ENCODE assay signal across 14 cellular contexts in genomic region chr13:21683034-21683733, GRCh38. TPM values are rescaled to one million over a fixed set of nuclear protein-coding genes. Genes with fewer than 3 reads are reported as not detected.
DNase-seq lines count a peak whose midpoint lies in the region; ATAC-seq and TF ChIP-seq lines count a peak whose summit lies in the region.
"Had no signal": no experiment of that assay in that cellular context is flagged by ENCODE, and none has a peak within 500 bp of the region (broad histone marks: within the 10 kb centered on the region; RNA-seq: fewer than 3 reads in every experiment).

No MANE protein-coding gene starts in this region.

- H3K9me3 ChIP-seq in upper lobe of right lung (no peaks in the 10 kb centered on the region), colonic mucosa (no peaks in the 10 kb centered on the region)

- H3K27me3 Mint-ChIP-seq in GM23338 (ENCODE audit: insufficient read depth, low read depth, poor library complexity) = peaks cover 3% of the 10 kb centered on the region
- peaks cover 6% of the 10 kb centered on the region for H3K27me3 Mint-ChIP-seq in activated T-helper 17 cell treated with anti-CD3 and anti-CD28 coated beads, Interleukin-2, amount 50 U/mL, for 72 hours
- H3K27me3 Mint-ChIP-seq in effector memory CD8-positive, alpha-beta T cell = peaks cover 0 to 11% of the 10 kb centered on the region in 2 donors

- H3K4me3 Mint-ChIP-seq in GM23338 = no peak overlapping the region
- H3K4me3 Mint-ChIP-seq in activated T-helper 17 cell treated with anti-CD3 and anti-CD28 coated beads, Interleukin-2, amount 50 U/mL, for 72 hours = no peak overlapping the region
- H3K4me3 Mint-ChIP-seq in effector memory CD8-positive, alpha-beta T cell = no peak overlapping the region
- H3K4me3 Mint-ChIP-seq: activated CD4-positive, alpha-beta memory T cell treated with anti-CD3 and anti-CD28 coated beads, Interleukin-2, amount 10 ng/mL, durations not matched to agents 7 days and 5 days had no signal

- no peaks in the 10 kb centered on the region for H3K9me3 Mint-ChIP-seq in GM23338
- no peaks in the 10 kb centered on the region for H3K9me3 Mint-ChIP-seq in activated T-helper 17 cell treated with anti-CD3 and anti-CD28 coated beads, Interleukin-2, amount 50 U/mL, for 72 hours
- H3K9me3 Mint-ChIP-seq in effector memory CD8-positive, alpha-beta T cell = no peaks in the 10 kb centered on the region
- H3K9me3 Mint-ChIP-seq: activated CD4-positive, alpha-beta memory T cell treated with anti-CD3 and anti-CD28 coated beads, Interleukin-2, amount 10 ng/mL, durations not matched to agents 7 days and 5 days; activated naive CD4-positive, alpha-beta T cell treated with anti-CD3 and anti-CD28 coated beads, Interleukin-2, amount 50 U/mL, for 72 hours had no signal

- H3K36me3 Mint-ChIP-seq in GM23338 (ENCODE audit: low read depth) = no peaks in the 10 kb centered on the region
- no peaks in the 10 kb centered on the region for H3K36me3 Mint-ChIP-seq in activated T-helper 17 cell treated with anti-CD3 and anti-CD28 coated beads, Interleukin-2, amount 50 U/mL, for 72 hours (ENCODE audit: low read depth)
- H3K36me3 Mint-ChIP-seq in effector memory CD8-positive, alpha-beta T cell (ENCODE audit: insufficient read depth) = no peaks in the 10 kb centered on the region
- H3K36me3 Mint-ChIP-seq: activated naive CD4-positive, alpha-beta T cell treated with anti-CD3 and anti-CD28 coated beads, Interleukin-2, amount 50 U/mL, for 72 hours had no signal

- no peak overlapping the region for H3K4me2 ChIP-seq in GM23338

- H3K9ac ChIP-seq in colonic mucosa (ENCODE audit: low read depth in 2 of 2, low read length in 2 of 2) = no peak overlapping the region

- H3K4me1 Mint-ChIP-seq in GM23338 = 0 out of 3 replicates have a peak, but pooled peaks cover 3% of the 10 kb centered on the region
- no peaks in the 10 kb centered on the region for H3K4me1 Mint-ChIP-seq in activated T-helper 17 cell treated with anti-CD3 and anti-CD28 coated beads, Interleukin-2, amount 50 U/mL, for 72 hours
- no peaks in the 10 kb centered on the region for H3K4me1 Mint-ChIP-seq in effector memory CD8-positive, alpha-beta T cell (ENCODE audit: low read depth in 2 of 2)

- H3K36me3 ChIP-seq in GM23338 (ENCODE audit: insufficient read depth) = no peaks in the 10 kb centered on the region
- no peaks in the 10 kb centered on the region for H3K36me3 ChIP-seq in upper lobe of right lung
- no peaks in the 10 kb centered on the region for H3K36me3 ChIP-seq in colonic mucosa

- no peak overlapping the region for H3K27ac ChIP-seq in GM23338 (ENCODE audit: low read depth)
- no peak overlapping the region for H3K27ac ChIP-seq in upper lobe of right lung
- H3K27ac ChIP-seq in colonic mucosa = no peak overlapping the region
- H3K27ac ChIP-seq: C4-2B had no signal

- DNase-seq in ACHN (peak; percentile 88), GM23338 (ENCODE audit: low spot score) (no peak), iris pigment epithelial cell (ENCODE audit: low read depth) (peak; percentile 51), COLO829 (ENCODE audit: low spot score) (no peak), upper lobe of right lung (no peak), colonic mucosa (no peak)
- no peak for DNase-seq in effector memory CD8-positive, alpha-beta T cell
- DNase-seq: activated CD4-positive, alpha-beta memory T cell treated with anti-CD3 and anti-CD28 coated beads, Interleukin-2, amount 10 ng/mL, durations not matched to agents 7 days and 5 days; GOT3; NCI-H524 treated with DMSO at 0.1 percent for 48 hours; stimulated activated naive CD4-positive, alpha-beta T cell had no signal

- TF ChIP-seq CTCF in GM23338 (conservative IDR thresholded peaks at IDR 0.05; ENCODE audit: low read depth in 2 of 2) (no peak), upper lobe of right lung (IDR thresholded peaks at IDR 0.05) (no peak), colonic mucosa (IDR thresholded peaks at IDR 0.05) (no peak)

- peak overlapping the region; percentile 56; the same call in 1 of the 2 replicates for H2AFZ ChIP-seq in GM23338

- H3K27me3 ChIP-seq in GM23338 (ENCODE audit: insufficient read depth) (peaks cover 3% of the 10 kb centered on the region; the same call in 1 of the 2 replicates), upper lobe of right lung (no peaks in the 10 kb centered on the region), colonic mucosa (no peaks in the 10 kb centered on the region)

- in situ Hi-C loops in ACHN (cut with HindIII; ENCODE audit: low pct_ligation_motif_present, low pct_unique_long_range_greater_than_20kb, low sequenced_read_pairs) = no loop called here

- H3K4me3 ChIP-seq in GM23338 = no peak overlapping the region
- H3K4me3 ChIP-seq in upper lobe of right lung = no peak overlapping the region
- H3K4me3 ChIP-seq in colonic mucosa = no peak overlapping the region

- ATAC-seq in GM23338 (no peak), upper lobe of right lung (no peak)
- ATAC-seq in activated T-helper 17 cell treated with anti-CD3 and anti-CD28 coated beads, Interleukin-2, amount 50 U/mL, for 72 hours (replicated peaks) = peak; percentile 65
- no peak for ATAC-seq in effector memory CD8-positive, alpha-beta T cell (replicated peaks)

- H4K20me1 ChIP-seq in GM23338 (replicated peaks; ENCODE audit: insufficient read depth) = no peaks in the 10 kb centered on the region

- no peaks in the 10 kb centered on the region for H3F3A ChIP-seq in GM23338 (replicated peaks; ENCODE audit: low read depth)

- H3K27ac Mint-ChIP-seq in GM23338 = no peak overlapping the region
- H3K27ac Mint-ChIP-seq in activated T-helper 17 cell treated with anti-CD3 and anti-CD28 coated beads, Interleukin-2, amount 50 U/mL, for 72 hours = no peak overlapping the region
- no peak overlapping the region for H3K27ac Mint-ChIP-seq in effector memory CD8-positive, alpha-beta T cell
- H3K27ac Mint-ChIP-seq: activated CD4-positive, alpha-beta memory T cell treated with anti-CD3 and anti-CD28 coated beads, Interleukin-2, amount 10 ng/mL, durations not matched to agents 7 days and 5 days; activated naive CD4-positive, alpha-beta T cell treated with anti-CD3 and anti-CD28 coated beads, Interleukin-2, amount 50 U/mL, for 72 hours had no signal

- H3K4me1 ChIP-seq in GM23338 (ENCODE audit: insufficient read depth) (no peaks in the 10 kb centered on the region), upper lobe of right lung (no peaks in the 10 kb centered on the region), colonic mucosa (no peaks in the 10 kb centered on the region)

- intact Hi-C loops in upper lobe of right lung (cut with DNase I) (no loop called here), colonic mucosa (cut with DNase I) (no loop called here)

- H3K79me2 ChIP-seq in GM23338 (replicated peaks; ENCODE audit: insufficient read depth) = no peaks in the 10 kb centered on the region

- no peaks in the 10 kb centered on the region for H3K9me2 ChIP-seq in GM23338 (ENCODE audit: insufficient read depth)

TF ChIP-seq in GM23338, 12 proteins besides CTCF, POLR2A, EP300 and RAD21 (continues in another document):
- TF ChIP-seq EZH2 (IDR thresholded peaks at IDR 0.05; ENCODE audit: low read depth, unreplicated experiment) (no peak), ZNF114 (CRISPR knock-in tag; IDR thresholded peaks at IDR 0.05) (no peak), NANOG (IDR thresholded peaks at IDR 0.05; ENCODE audit: borderline replicate concordance) (no peak), ETS1 (IDR thresholded peaks at IDR 0.05) (no peak), POLR2AphosphoS5 (IDR thresholded peaks at IDR 0.05; ENCODE audit: low read depth) (no peak), STAT1 (IDR thresholded peaks at IDR 0.05; ENCODE audit: unreplicated experiment) (no peak)

RNA-seq across cellular contexts. Expression of gene FGF9, which starts 12.3 kb away (rescaled TPM):
- total RNA-seq in GM23338 (2014; rRNA removed; shearing (Covaris generic)) = 0.08 TPM in 1 of 2 replicates, not detected in the other
- 0.27 TPM in 1 of 2 replicates, not detected in the other for polyA plus RNA-seq in GM23338 (2016; fragmentation: Nextera tagmentation; extraction: Ambion mirVana)
- total RNA-seq in activated T-helper 17 cell treated with anti-CD3 and anti-CD28 coated beads, Interleukin-2, amount 50 U/mL, for 72 hours = under 1 TPM in 1 of 2 donors, not detected in 1; 0.05 TPM
- total RNA-seq in upper lobe of right lung (2.7 TPM), colonic mucosa (1 to 10 TPM in 1 of 2 donors, under 1 TPM in 1; 0.67 to 1.2 TPM)

Comparison
In these comparisons a context has a peak if more than half of its experiments do, and no peak if none do; other contexts are left out.
1. DNase-seq: peak in ACHN (single experiment) and iris pigment epithelial cell (single experiment); none in GM23338 (single experiment), COLO829 (single experiment), effector memory CD8-positive, alpha-beta T cell (0 of 3), upper lobe of right lung (single experiment) and colonic mucosa (single experiment).